ENCODE assay signal across 14 cellular contexts in the genomic region with DNA sequence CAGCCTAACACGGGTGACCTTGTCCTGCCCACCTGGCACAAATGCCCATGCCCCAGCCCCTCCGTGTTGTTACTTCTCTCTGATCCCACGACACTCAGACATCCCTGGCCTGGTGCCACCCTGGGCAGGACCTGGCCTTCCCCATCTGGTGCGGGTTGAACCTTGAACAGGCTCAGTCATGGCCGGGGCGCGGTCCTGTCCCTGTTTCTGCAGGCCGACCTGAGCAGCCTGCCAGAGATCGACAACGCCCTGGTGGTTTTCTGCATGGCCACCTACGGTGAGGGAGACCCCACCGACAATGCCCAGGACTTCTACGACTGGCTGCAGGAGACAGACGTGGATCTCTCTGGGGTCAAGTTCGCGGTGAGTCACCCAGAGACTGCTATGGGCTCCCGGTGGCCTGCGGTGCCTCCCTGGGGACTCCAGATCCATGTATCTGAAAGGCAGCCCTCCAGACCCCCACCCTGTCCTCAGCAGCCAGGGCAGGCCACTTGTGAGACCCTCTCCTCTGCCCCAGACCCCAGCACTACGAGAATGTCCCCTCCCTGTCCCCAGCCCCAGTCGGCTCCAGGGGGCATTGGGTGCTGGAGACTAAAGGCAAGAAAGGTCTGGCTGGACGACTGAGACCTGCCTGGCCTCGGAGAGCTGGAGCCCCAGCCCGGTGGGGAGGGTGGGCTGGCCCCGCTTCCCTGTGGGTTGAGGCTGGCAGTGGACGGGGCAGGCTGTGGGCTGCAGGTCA. TPM values are rescaled to one million over a fixed set of nuclear protein-coding genes. Genes with fewer than 3 reads are reported as not detected.
DNase-seq lines count a peak whose midpoint lies in the region; ATAC-seq and TF ChIP-seq lines count a peak whose summit lies in the region.
"Had no signal": no experiment of that assay in that cellular context is flagged by ENCODE, and none has a peak within 500 bp of the region (broad histone marks: within the 10 kb centered on the region; RNA-seq: fewer than 3 reads in every experiment).

No MANE protein-coding gene starts in this region.

- H3K4me2 ChIP-seq in GM23338: no peak overlapping the region
- H3K4me2 ChIP-seq in smooth muscle cell: no peak overlapping the region

- H2AFZ ChIP-seq in GM23338 (no peak overlapping the region), smooth muscle cell (ENCODE audit: low read depth) (no peak overlapping the region)

- H3K4me1 ChIP-seq in GM23338 (ENCODE audit: insufficient read depth): no peaks in the 10 kb centered on the region
- peaks cover 26% of the 10 kb centered on the region for H3K4me1 ChIP-seq in mucosa of stomach (ENCODE audit: control insufficient read depth, insufficient read depth, low read length)
- no peaks in the 10 kb centered on the region for H3K4me1 ChIP-seq in smooth muscle cell (ENCODE audit: low read depth)

- no peak for TF ChIP-seq CTCF in GM23338 (conservative IDR thresholded peaks at IDR 0.05; ENCODE audit: low read depth in 2 of 2)
- no peak for TF ChIP-seq CTCF in smooth muscle cell (IDR thresholded peaks at IDR 0.05; ENCODE audit: borderline replicate concordance, insufficient read depth, poor library complexity, severe bottlenecking)

- DNase-seq in A172 (ENCODE audit: low spot score): peak; percentile 28
- no peak for DNase-seq in GM23338 (ENCODE audit: low spot score)
- DNase-seq in effector memory CD8-positive, alpha-beta T cell: no peak
- DNase-seq in immature natural killer cell: no peak
- DNase-seq in smooth muscle cell (lab: John Stamatoyannopoulos, UW; ENCODE audit: unreplicated experiment): no peak
- DNase-seq: amniotic stem cell; DMS79 treated with DMSO at 0.1 percent for 48 hours; GOT3; stimulated activated CD4-positive, alpha-beta T cell treated with anti-CD3 and anti-CD28 coated beads, Interleukin-1b, Interleukin-23, amount 100 ng/mL, for 48 hours; stimulated activated CD8-positive, alpha-beta memory T cell treated with anti-CD3 and anti-CD28 coated beads, Interleukin-4, amount 100 ng/mL, for 48 hours had no signal

- H3K36me3 Mint-ChIP-seq in GM23338 (ENCODE audit: low read depth) (peaks cover 20% of the 10 kb centered on the region), immature natural killer cell (no peaks in the 10 kb centered on the region)
- peaks cover 6% of the 10 kb centered on the region for H3K36me3 Mint-ChIP-seq in effector memory CD8-positive, alpha-beta T cell (ENCODE audit: insufficient read depth)

- H3K27ac Mint-ChIP-seq in GM23338 (0 out of 2 replicates have a peak overlapping the region, but pooled peaks have one; percentile 83), immature natural killer cell (no peak overlapping the region)
- peak overlapping the region; percentile 28 to 44 for H3K27ac Mint-ChIP-seq in effector memory CD8-positive, alpha-beta T cell

- H3F3A ChIP-seq in GM23338 (replicated peaks; ENCODE audit: low read depth): no peaks in the 10 kb centered on the region
- H3F3A ChIP-seq in smooth muscle cell (ENCODE audit: low read depth): no peaks in the 10 kb centered on the region

- H3K9me3 ChIP-seq in mucosa of stomach (ENCODE audit: control insufficient read depth, low read length): no peaks in the 10 kb centered on the region
- H3K9me3 ChIP-seq in smooth muscle cell (replicated peaks; ENCODE audit: low read depth): no peaks in the 10 kb centered on the region
- H3K9me3 ChIP-seq: tibial nerve had no signal

- no peaks in the 10 kb centered on the region; the same call in 1 of the 2 replicates for H3K36me3 ChIP-seq in GM23338 (ENCODE audit: insufficient read depth)
- peaks cover 15% of the 10 kb centered on the region for H3K36me3 ChIP-seq in mucosa of stomach (ENCODE audit: control insufficient read depth, insufficient read depth, low read length)
- no peaks in the 10 kb centered on the region for H3K36me3 ChIP-seq in smooth muscle cell (ENCODE audit: low read depth)

- no peaks in the 10 kb centered on the region for H3K9me2 ChIP-seq in GM23338 (ENCODE audit: insufficient read depth)

- H3K4me3 ChIP-seq in GM23338: no peak overlapping the region
- no peak overlapping the region for H3K4me3 ChIP-seq in mucosa of stomach (ENCODE audit: low read length)
- no peak overlapping the region for H3K4me3 ChIP-seq in smooth muscle cell
- H3K4me3 ChIP-seq: tibial nerve had no signal

- H3K4me3 Mint-ChIP-seq in GM23338: no peak overlapping the region
- H3K4me3 Mint-ChIP-seq in effector memory CD8-positive, alpha-beta T cell: no peak overlapping the region
- no peak overlapping the region for H3K4me3 Mint-ChIP-seq in immature natural killer cell

- H3K79me2 ChIP-seq in GM23338 (replicated peaks; ENCODE audit: insufficient read depth): no peaks in the 10 kb centered on the region
- no peaks in the 10 kb centered on the region for H3K79me2 ChIP-seq in smooth muscle cell (ENCODE audit: low read depth)

- 94% methylated on average over 25 of the region's 25 CpGs for WGBS in smooth muscle cell (ENCODE audit: low lambda C conversion rate)

- H3K27me3 ChIP-seq in GM23338 (ENCODE audit: insufficient read depth) (no peaks in the 10 kb centered on the region), mucosa of stomach (ENCODE audit: control insufficient read depth, insufficient read depth, low read length) (no peaks in the 10 kb centered on the region), smooth muscle cell (ENCODE audit: low read depth) (no peaks in the 10 kb centered on the region)
- H3K27me3 ChIP-seq: tibial nerve had no signal

- no peak for ATAC-seq in GM23338
- ATAC-seq in effector memory CD8-positive, alpha-beta T cell (replicated peaks): no peak
- no peak for ATAC-seq in HG02885 (IDR thresholded peaks at IDR 0.05; ENCODE audit: poor library complexity, unreplicated experiment)
- no peak for ATAC-seq in GM21723 (IDR thresholded peaks at IDR 0.05; ENCODE audit: unreplicated experiment)

- no peaks in the 10 kb centered on the region for H3K4me1 Mint-ChIP-seq in GM23338
- no peaks in the 10 kb centered on the region for H3K4me1 Mint-ChIP-seq in effector memory CD8-positive, alpha-beta T cell (ENCODE audit: low read depth in 2 of 2)
- peaks cover 0 to 2% of the 10 kb centered on the region in 2 donors for H3K4me1 Mint-ChIP-seq in immature natural killer cell

- peaks cover 7% of the 10 kb centered on the region for H3K27me3 Mint-ChIP-seq in GM23338 (ENCODE audit: insufficient read depth, low read depth, poor library complexity)
- H3K27me3 Mint-ChIP-seq in effector memory CD8-positive, alpha-beta T cell: no peaks in the 10 kb centered on the region
- peaks cover 0 to 2% (median 0%) of the 10 kb centered on the region in 3 donors for H3K27me3 Mint-ChIP-seq in immature natural killer cell (ENCODE audit: low read depth in 3 of 3)

- H4K20me1 ChIP-seq in GM23338 (replicated peaks; ENCODE audit: insufficient read depth): 0 out of 2 replicates have a peak, but pooled peaks cover 4% of the 10 kb centered on the region
- no peaks in the 10 kb centered on the region for H4K20me1 ChIP-seq in smooth muscle cell (ENCODE audit: low read depth)

- peak overlapping the region; percentile 57 for H3K9ac ChIP-seq in mucosa of stomach (ENCODE audit: low read length)
- H3K9ac ChIP-seq in smooth muscle cell (ENCODE audit: low read depth): no peak overlapping the region

- H3K9me3 Mint-ChIP-seq in GM23338: no peaks in the 10 kb centered on the region
- no peaks in the 10 kb centered on the region for H3K9me3 Mint-ChIP-seq in effector memory CD8-positive, alpha-beta T cell
- H3K9me3 Mint-ChIP-seq in immature natural killer cell: no peaks in the 10 kb centered on the region

- H3K27ac ChIP-seq in GM23338 (ENCODE audit: low read depth) (no peak overlapping the region), smooth muscle cell (ENCODE audit: low read depth) (no peak overlapping the region)

TF ChIP-seq in GM23338, 12 proteins besides CTCF, POLR2A, EP300 and RAD21 (continues in another document):
- TF ChIP-seq JUNB (IDR thresholded peaks at IDR 0.05; ENCODE audit: unreplicated experiment) (no peak), EZH2 (IDR thresholded peaks at IDR 0.05; ENCODE audit: low read depth, unreplicated experiment) (no peak), EZH2phosphoT487 (IDR thresholded peaks at IDR 0.05; ENCODE audit: unreplicated experiment) (no peak), NANOG (IDR thresholded peaks at IDR 0.05; ENCODE audit: borderline replicate concordance) (no peak)
- TF ChIP-seq, protein P1, sequence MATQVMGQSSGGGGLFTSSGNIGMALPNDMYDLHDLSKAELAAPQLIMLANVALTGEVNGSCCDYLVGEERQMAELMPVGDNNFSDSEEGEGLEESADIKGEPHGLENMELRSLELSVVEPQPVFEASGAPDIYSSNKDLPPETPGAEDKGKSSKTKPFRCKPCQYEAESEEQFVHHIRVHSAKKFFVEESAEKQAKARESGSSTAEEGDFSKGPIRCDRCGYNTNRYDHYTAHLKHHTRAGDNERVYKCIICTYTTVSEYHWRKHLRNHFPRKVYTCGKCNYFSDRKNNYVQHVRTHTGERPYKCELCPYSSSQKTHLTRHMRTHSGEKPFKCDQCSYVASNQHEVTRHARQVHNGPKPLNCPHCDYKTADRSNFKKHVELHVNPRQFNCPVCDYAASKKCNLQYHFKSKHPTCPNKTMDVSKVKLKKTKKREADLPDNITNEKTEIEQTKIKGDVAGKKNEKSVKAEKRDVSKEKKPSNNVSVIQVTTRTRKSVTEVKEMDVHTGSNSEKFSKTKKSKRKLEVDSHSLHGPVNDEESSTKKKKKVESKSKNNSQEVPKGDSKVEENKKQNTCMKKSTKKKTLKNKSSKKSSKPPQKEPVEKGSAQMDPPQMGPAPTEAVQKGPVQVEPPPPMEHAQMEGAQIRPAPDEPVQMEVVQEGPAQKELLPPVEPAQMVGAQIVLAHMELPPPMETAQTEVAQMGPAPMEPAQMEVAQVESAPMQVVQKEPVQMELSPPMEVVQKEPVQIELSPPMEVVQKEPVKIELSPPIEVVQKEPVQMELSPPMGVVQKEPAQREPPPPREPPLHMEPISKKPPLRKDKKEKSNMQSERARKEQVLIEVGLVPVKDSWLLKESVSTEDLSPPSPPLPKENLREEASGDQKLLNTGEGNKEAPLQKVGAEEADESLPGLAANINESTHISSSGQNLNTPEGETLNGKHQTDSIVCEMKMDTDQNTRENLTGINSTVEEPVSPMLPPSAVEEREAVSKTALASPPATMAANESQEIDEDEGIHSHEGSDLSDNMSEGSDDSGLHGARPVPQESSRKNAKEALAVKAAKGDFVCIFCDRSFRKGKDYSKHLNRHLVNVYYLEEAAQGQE (IDR thresholded peaks at IDR 0.05; ENCODE audit: unreplicated experiment): no peak

RNA-seq across cellular contexts. Expression of gene TMEM120A, which starts 14.1 kb away (rescaled TPM):
- total RNA-seq in A172 (2014; rRNA removed; shearing (Covaris generic)): 13.6 and 26.5 TPM in 2 replicates
- total RNA-seq in GM23338 (2014; rRNA removed; shearing (Covaris generic)): 12.7 TPM in 2 replicates
- polyA plus RNA-seq in GM23338 (2016; fragmentation: Nextera tagmentation; extraction: Ambion mirVana) (22.3 and 27.1 TPM in 2 replicates), immature natural killer cell (10 to 100 TPM; 35.1 to 53.8 (median 47.6) TPM), smooth muscle cell (37.2 and 45.5 TPM in 2 replicates)
- 20.3 and 42.9 TPM in 2 replicates for total RNA-seq in smooth muscle cell

Comparison
In these comparisons a context has a peak if more than half of its experiments do, and no peak if none do; other contexts are left out.
1. H3K27ac Mint-ChIP-seq: peak in GM23338 (single experiment) and effector memory CD8-positive, alpha-beta T cell (2 of 2); none in immature natural killer cell (0 of 6).